Comparison of ENCODE assay signal across 8 cellular contexts in the genomic region with DNA sequence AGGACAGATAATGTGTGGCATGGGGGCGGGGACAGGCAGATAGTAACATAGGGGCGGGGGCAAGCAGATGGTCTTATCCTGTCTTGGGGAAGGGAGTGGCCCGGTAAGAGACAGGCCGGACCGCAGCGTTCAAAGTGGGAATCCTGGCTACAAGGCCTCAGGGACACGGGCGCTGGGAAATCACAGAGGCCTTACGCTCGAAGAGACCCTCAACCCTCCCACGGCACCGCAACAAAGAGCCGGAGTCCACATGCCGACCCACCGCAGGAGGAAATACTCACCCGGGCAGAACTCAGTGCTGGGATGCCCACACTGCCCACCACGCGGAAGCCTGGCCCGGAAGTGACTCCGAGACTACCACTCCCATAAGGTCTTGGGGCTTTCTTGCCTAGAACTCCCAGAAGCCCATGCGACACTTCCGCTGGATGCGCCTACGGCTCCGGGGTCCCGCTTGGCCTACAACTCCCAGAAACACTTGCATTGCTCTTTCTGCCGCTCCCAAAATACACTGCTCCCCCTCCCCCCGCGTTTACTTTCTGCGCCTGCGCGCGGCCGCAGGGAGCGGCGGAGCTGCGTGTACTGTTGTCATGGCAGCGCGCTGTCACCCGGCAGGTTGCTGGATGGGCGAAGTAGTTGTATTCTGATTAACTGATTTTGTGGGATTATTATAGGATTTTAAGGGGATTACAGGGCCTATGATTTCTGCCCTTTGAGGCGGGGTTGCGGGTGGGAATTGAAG. TPM values are rescaled to one million over a fixed set of nuclear protein-coding genes. Genes with fewer than 3 reads are reported as not detected.
DNase-seq lines count a peak whose midpoint lies in the region; ATAC-seq and TF ChIP-seq lines count a peak whose summit lies in the region.

A gene (minus strand): TSS at position 344 of the 739 bp plus-strand sequence. CDS start 3,840 bp downstream, outside the sequence.

- no peaks in the 10 kb centered on the region for H3K27me3 Mint-ChIP-seq in activated CD4-positive, alpha-beta memory T cell treated with anti-CD3 and anti-CD28 coated beads for 36 hours

- peaks cover 35% of the 10 kb centered on the region for H3K4me1 Mint-ChIP-seq in activated CD4-positive, alpha-beta memory T cell treated with anti-CD3 and anti-CD28 coated beads for 36 hours (ENCODE audit: low read depth)

- intact Hi-C loops in activated CD4-positive, alpha-beta memory T cell treated with anti-CD3 and anti-CD28 coated beads for 36 hours (cut with micrococcal nuclease) = loop anchor here (2.0 kb wide), 2 partner anchors 303 to 597 kb away; a partner anchor contains a TSS
- intact Hi-C loops in dorsolateral prefrontal cortex (cut with DNase I) = loop anchor here (1.0 to 10.0 kb wide), 7 partner anchors 386 to 1083 kb away; a partner anchor contains a TSS

- peaks cover 6 to 18% (median 15%) of the 10 kb centered on the region in 4 donors for H3K4me1 ChIP-seq in liver (ENCODE audit: control insufficient read depth in 4 of 4, insufficient read depth in 4 of 4, low read length in 3 of 4)

- H3K36me3 ChIP-seq in liver (ENCODE audit: control insufficient read depth in 4 of 4, insufficient read depth in 3 of 4, low read depth in 1 of 4, low read length in 3 of 4) = peaks cover 3 to 7% (median 5%) of the 10 kb centered on the region in 4 donors

- under 1% methylated on average over 43 of the region's 43 CpGs for WGBS in liver

- no peaks in the 10 kb centered on the region for H3K9me3 ChIP-seq in liver (ENCODE audit: control insufficient read depth in 4 of 4, low read length in 3 of 4)

- CTCF ChIA-PET in activated CD4-positive, alpha-beta memory T cell treated with anti-CD3 and anti-CD28 coated beads for 36 hours (lab: Charles Lee) = interaction anchor here (1.6 kb wide), 1 partner anchor 50 kb away, joined by 4 read pairs; no protein-coding TSS in a partner anchor

- POLR2A ChIA-PET in activated CD4-positive, alpha-beta memory T cell treated with anti-CD3 and anti-CD28 coated beads for 36 hours (lab: Charles Lee) = no interaction called here

- H3K27ac ChIP-seq in C4-2B = peak within 1 kb of the TSS; percentile 66
- peak within 1 kb of the TSS in 55 of 59 donors; percentile 5 to 95 (median 77) for H3K27ac ChIP-seq in dorsolateral prefrontal cortex
- H3K27ac ChIP-seq in liver (ENCODE audit: low read depth in 1 of 2, low read length in 2 of 2) = peak within 1 kb of the TSS; percentile 34 to 47

- DNase-seq in NCI-H774 (lab: John Stamatoyannopoulos, UW) = peak; percentile 98
- DNase-seq in activated CD4-positive, alpha-beta memory T cell treated with anti-CD3 and anti-CD28 coated beads for 36 hours = peak; percentile 99
- DNase-seq in dorsolateral prefrontal cortex = peak; percentile 97 to 100 (median 99)
- DNase-seq in stimulated activated CD4-positive, alpha-beta T cell treated with anti-CD3 and anti-CD28 coated beads, Interleukin-4, amount 100 ng/mL, for 24 hours = peak; percentile 99

- H3K9me3 Mint-ChIP-seq in activated CD4-positive, alpha-beta memory T cell treated with anti-CD3 and anti-CD28 coated beads for 36 hours = no peaks in the 10 kb centered on the region

- peak within 1 kb of the TSS; percentile 93 for H3K4me3 Mint-ChIP-seq in activated CD4-positive, alpha-beta memory T cell treated with anti-CD3 and anti-CD28 coated beads for 36 hours

- peak; percentile 11 to 30 for TF ChIP-seq RAD21 in liver (IDR thresholded peaks at IDR 0.05)

- peak within 1 kb of the TSS; percentile 81 for H3K27ac Mint-ChIP-seq in activated CD4-positive, alpha-beta memory T cell treated with anti-CD3 and anti-CD28 coated beads for 36 hours

- H3K36me3 Mint-ChIP-seq in activated CD4-positive, alpha-beta memory T cell treated with anti-CD3 and anti-CD28 coated beads for 36 hours = peaks cover 14% of the 10 kb centered on the region

- H3K27me3 ChIP-seq in dorsolateral prefrontal cortex = peaks cover 0 to 4% (median 0%) of the 10 kb centered on the region in 45 donors
- H3K27me3 ChIP-seq in liver (ENCODE audit: control insufficient read depth in 4 of 4, insufficient read depth in 4 of 4, low read length in 3 of 4) = no peaks in the 10 kb centered on the region

- peak within 1 kb of the TSS; percentile 59 to 96 (median 84) for H3K4me3 ChIP-seq in dorsolateral prefrontal cortex
- peak within 1 kb of the TSS; percentile 75 to 95 (median 84) for H3K4me3 ChIP-seq in liver (ENCODE audit: low read depth in 1 of 3, low read length in 3 of 3)

- TF ChIP-seq CTCF in C4-2B (conservative IDR thresholded peaks at IDR 0.05) (no peak), dorsolateral prefrontal cortex (IDR thresholded peaks at IDR 0.05 in 54 of 56, conservative IDR thresholded peaks at IDR 0.05 in 2 of 56; ENCODE audit: low read depth in 1 of 56, partially characterized antibody in 56 of 56) (peak in 41 of 56 donors; percentile 5 to 64 (median 36)), liver (IDR thresholded peaks at IDR 0.05; ENCODE audit: low read depth, low read length, missing input control) (no peak)

- H3K9ac ChIP-seq in liver (ENCODE audit: low read depth in 1 of 2, low read length in 2 of 2) = peak within 1 kb of the TSS; percentile 21 to 42

- ATAC-seq in GM19395 (IDR thresholded peaks at IDR 0.05; ENCODE audit: unreplicated experiment) = peak; percentile 95
- peak; percentile 95 for ATAC-seq in HG03565 (IDR thresholded peaks at IDR 0.05; ENCODE audit: unreplicated experiment)

TF ChIP-seq in liver, 16 proteins besides CTCF, POLR2A, EP300 and RAD21:
- peak; percentile 50 for TF ChIP-seq NR2F2 (IDR thresholded peaks at IDR 0.05)
- TF ChIP-seq EGR1 (IDR thresholded peaks at IDR 0.05; ENCODE audit: low read depth in 2 of 2) = peak; percentile 46 to 51
- TF ChIP-seq FOXA1 (IDR thresholded peaks at IDR 0.05) = no peak
- TF ChIP-seq, protein P1, sequence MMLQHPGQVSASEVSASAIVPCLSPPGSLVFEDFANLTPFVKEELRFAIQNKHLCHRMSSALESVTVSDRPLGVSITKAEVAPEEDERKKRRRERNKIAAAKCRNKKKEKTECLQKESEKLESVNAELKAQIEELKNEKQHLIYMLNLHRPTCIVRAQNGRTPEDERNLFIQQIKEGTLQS (IDR thresholded peaks at IDR 0.05) = no peak
- TF ChIP-seq, protein P2, sequence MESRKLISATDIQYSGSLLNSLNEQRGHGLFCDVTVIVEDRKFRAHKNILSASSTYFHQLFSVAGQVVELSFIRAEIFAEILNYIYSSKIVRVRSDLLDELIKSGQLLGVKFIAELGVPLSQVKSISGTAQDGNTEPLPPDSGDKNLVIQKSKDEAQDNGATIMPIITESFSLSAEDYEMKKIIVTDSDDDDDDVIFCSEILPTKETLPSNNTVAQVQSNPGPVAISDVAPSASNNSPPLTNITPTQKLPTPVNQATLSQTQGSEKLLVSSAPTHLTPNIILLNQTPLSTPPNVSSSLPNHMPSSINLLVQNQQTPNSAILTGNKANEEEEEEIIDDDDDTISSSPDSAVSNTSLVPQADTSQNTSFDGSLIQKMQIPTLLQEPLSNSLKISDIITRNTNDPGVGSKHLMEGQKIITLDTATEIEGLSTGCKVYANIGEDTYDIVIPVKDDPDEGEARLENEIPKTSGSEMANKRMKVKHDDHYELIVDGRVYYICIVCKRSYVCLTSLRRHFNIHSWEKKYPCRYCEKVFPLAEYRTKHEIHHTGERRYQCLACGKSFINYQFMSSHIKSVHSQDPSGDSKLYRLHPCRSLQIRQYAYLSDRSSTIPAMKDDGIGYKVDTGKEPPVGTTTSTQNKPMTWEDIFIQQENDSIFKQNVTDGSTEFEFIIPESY (IDR thresholded peaks at IDR 0.05) = peak; percentile 96
- peak; percentile 83 to 97 for TF ChIP-seq GABPA (IDR thresholded peaks at IDR 0.05 in 1 of 2, conservative IDR thresholded peaks at IDR 0.05 in 1 of 2)
- TF ChIP-seq JUND (IDR thresholded peaks at IDR 0.05) = no peak
- TF ChIP-seq, protein P3, sequence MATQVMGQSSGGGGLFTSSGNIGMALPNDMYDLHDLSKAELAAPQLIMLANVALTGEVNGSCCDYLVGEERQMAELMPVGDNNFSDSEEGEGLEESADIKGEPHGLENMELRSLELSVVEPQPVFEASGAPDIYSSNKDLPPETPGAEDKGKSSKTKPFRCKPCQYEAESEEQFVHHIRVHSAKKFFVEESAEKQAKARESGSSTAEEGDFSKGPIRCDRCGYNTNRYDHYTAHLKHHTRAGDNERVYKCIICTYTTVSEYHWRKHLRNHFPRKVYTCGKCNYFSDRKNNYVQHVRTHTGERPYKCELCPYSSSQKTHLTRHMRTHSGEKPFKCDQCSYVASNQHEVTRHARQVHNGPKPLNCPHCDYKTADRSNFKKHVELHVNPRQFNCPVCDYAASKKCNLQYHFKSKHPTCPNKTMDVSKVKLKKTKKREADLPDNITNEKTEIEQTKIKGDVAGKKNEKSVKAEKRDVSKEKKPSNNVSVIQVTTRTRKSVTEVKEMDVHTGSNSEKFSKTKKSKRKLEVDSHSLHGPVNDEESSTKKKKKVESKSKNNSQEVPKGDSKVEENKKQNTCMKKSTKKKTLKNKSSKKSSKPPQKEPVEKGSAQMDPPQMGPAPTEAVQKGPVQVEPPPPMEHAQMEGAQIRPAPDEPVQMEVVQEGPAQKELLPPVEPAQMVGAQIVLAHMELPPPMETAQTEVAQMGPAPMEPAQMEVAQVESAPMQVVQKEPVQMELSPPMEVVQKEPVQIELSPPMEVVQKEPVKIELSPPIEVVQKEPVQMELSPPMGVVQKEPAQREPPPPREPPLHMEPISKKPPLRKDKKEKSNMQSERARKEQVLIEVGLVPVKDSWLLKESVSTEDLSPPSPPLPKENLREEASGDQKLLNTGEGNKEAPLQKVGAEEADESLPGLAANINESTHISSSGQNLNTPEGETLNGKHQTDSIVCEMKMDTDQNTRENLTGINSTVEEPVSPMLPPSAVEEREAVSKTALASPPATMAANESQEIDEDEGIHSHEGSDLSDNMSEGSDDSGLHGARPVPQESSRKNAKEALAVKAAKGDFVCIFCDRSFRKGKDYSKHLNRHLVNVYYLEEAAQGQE (IDR thresholded peaks at IDR 0.05) = peak; percentile 51
- peak; percentile 89 for TF ChIP-seq YY1 (IDR thresholded peaks at IDR 0.05)
- peak; percentile 68 for TF ChIP-seq SP1 (IDR thresholded peaks at IDR 0.05)
- TF ChIP-seq, protein P4, sequence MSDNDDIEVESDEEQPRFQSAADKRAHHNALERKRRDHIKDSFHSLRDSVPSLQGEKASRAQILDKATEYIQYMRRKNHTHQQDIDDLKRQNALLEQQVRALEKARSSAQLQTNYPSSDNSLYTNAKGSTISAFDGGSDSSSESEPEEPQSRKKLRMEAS (IDR thresholded peaks at IDR 0.05) = peak; percentile 91
- TF ChIP-seq TAF1 (conservative IDR thresholded peaks at IDR 0.05) = peak; percentile 23
- TF ChIP-seq HNF4A (conservative IDR thresholded peaks at IDR 0.05) = peak in 1 of 2 donors; percentile 12
- peak; percentile 31 to 49 for TF ChIP-seq RXRA (IDR thresholded peaks at IDR 0.05)
- TF ChIP-seq FOXA2 (IDR thresholded peaks at IDR 0.05) = no peak
- no peak for TF ChIP-seq HNF4G (IDR thresholded peaks at IDR 0.05)

RNA-seq across cellular contexts. Expression of the gene that starts here (rescaled TPM):
- total RNA-seq in activated CD4-positive, alpha-beta memory T cell treated with anti-CD3 and anti-CD28 coated beads for 36 hours = 1 to 10 TPM; 8.8 to 9.8 TPM
- total RNA-seq in dorsolateral prefrontal cortex (10 to 100 TPM in 11 of 120 experiments, 1 to 10 TPM in 109; 4.6 to 14.6 (median 7.5) TPM), liver (1 to 10 TPM; 3.4 to 3.7 TPM)
- 1 to 10 TPM in 1 of 2 donors, under 1 TPM in 1; 0.19 to 1.6 TPM for polyA plus RNA-seq in liver

Comparison
In these comparisons a context has a peak if more than half of its experiments do, and no peak if none do; other contexts are left out.
1. Peak in every context shown above with its lines: DNase-seq, ATAC-seq, H3K4me3 ChIP-seq and H3K27ac ChIP-seq.
2. CTCF ChIP-seq: peak in dorsolateral prefrontal cortex (41 of 56); none in C4-2B (single experiment) and liver (single experiment).